ENCODE assay signal across 9 cellular contexts in the genomic region with DNA sequence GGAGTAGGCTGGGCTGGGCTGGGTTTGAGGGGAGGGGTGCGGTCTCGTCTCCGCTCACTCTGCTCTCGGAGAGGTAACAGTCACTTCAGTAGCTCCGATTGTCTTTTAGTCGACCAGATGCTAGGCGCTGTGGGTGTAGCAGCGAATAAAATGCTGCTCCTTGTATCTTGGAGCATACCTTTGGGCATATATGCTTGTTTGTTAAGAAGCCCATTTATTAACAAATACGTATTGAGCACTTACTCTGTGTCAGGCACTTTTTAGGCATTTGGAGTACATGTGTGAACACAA. TPM values are rescaled to one million over a fixed set of nuclear protein-coding genes. Genes with fewer than 3 reads are reported as not detected.
DNase-seq lines count a peak whose midpoint lies in the region; ATAC-seq and TF ChIP-seq lines count a peak whose summit lies in the region.
"Had no signal": no experiment of that assay in that cellular context is flagged by ENCODE, and none has a peak within 500 bp of the region (broad histone marks: within the 10 kb centered on the region; RNA-seq: fewer than 3 reads in every experiment).

No MANE protein-coding gene starts in this region.

- peak overlapping the region; percentile 100 for H2AFZ ChIP-seq in parathyroid adenoma

- H3K9ac ChIP-seq in HUES48 (ENCODE audit: low read depth, low read length) = peak overlapping the region; percentile 49; the same call in 1 of the 2 replicates
- H3K9ac ChIP-seq in parathyroid adenoma = no peak overlapping the region

- H3K27me3 ChIP-seq in left ventricle myocardium inferior (ENCODE audit: low read depth) (peaks cover 10% of the 10 kb centered on the region), HUES48 (ENCODE audit: control insufficient read depth, insufficient read depth, low read length) (peaks cover 25% of the 10 kb centered on the region), esophagus squamous epithelium (peaks cover 0 to 4% (median 0%) of the 10 kb centered on the region in 4 donors), parathyroid adenoma (ENCODE audit: control insufficient read depth, insufficient read depth, low read length) (no peaks in the 10 kb centered on the region)

- no peak for TF ChIP-seq CTCF in left ventricle myocardium inferior (IDR thresholded peaks at IDR 0.05; ENCODE audit: borderline replicate concordance)
- TF ChIP-seq CTCF in esophagus squamous epithelium (IDR thresholded peaks at IDR 0.05) = no peak
- TF ChIP-seq CTCF in parathyroid adenoma (IDR thresholded peaks at IDR 0.05) = no peak

- intact Hi-C loops in left ventricle myocardium inferior (cut with micrococcal nuclease) (no loop called here), left ventricle myocardium superior (cut with micrococcal nuclease) (no loop called here), esophagus squamous epithelium (cut with DNase I) (no loop called here)

- no peak for ATAC-seq in left ventricle myocardium superior

- H3K36me3 ChIP-seq in left ventricle myocardium inferior = peaks cover 17% of the 10 kb centered on the region
- H3K36me3 ChIP-seq in HUES48 (ENCODE audit: control insufficient read depth, insufficient read depth, low read length) = peaks cover 23% of the 10 kb centered on the region
- H3K36me3 ChIP-seq in esophagus squamous epithelium = peaks cover 0 to 30% (median 9%) of the 10 kb centered on the region in 3 donors
- H3K36me3 ChIP-seq in parathyroid adenoma (ENCODE audit: control insufficient read depth, insufficient read depth, low read length) = no peaks in the 10 kb centered on the region

- H3K4me1 ChIP-seq in left ventricle myocardium inferior = peaks cover 20% of the 10 kb centered on the region
- 0 out of 2 replicates have a peak, but pooled peaks cover 8% of the 10 kb centered on the region for H3K4me1 ChIP-seq in HUES48 (ENCODE audit: control insufficient read depth, insufficient read depth, low read length)
- H3K4me1 ChIP-seq in esophagus squamous epithelium = peaks cover 14 to 34% (median 15%) of the 10 kb centered on the region in 3 donors
- H3K4me1 ChIP-seq in parathyroid adenoma = peaks cover 6% of the 10 kb centered on the region

- peak overlapping the region; percentile 82 for H3K4me2 ChIP-seq in parathyroid adenoma (ENCODE audit: low read length)

- H3K9me3 ChIP-seq in left ventricle myocardium inferior (replicated peaks) (no peaks in the 10 kb centered on the region), HUES48 (ENCODE audit: control insufficient read depth, insufficient read depth, low read length) (no peaks in the 10 kb centered on the region), esophagus squamous epithelium (no peaks in the 10 kb centered on the region), parathyroid adenoma (ENCODE audit: control insufficient read depth, low read length) (no peaks in the 10 kb centered on the region)

- no peak for TF ChIP-seq POLR2A in esophagus squamous epithelium (IDR thresholded peaks at IDR 0.05)

- H3K4me3 ChIP-seq in left ventricle myocardium inferior (peak overlapping the region; percentile 83), HUES48 (ENCODE audit: low read depth, low read length) (peak overlapping the region; percentile 79), esophagus squamous epithelium (peak overlapping the region; percentile 65 to 96 (median 78)), parathyroid adenoma (ENCODE audit: low read depth, low read length) (peak overlapping the region; percentile 84)

- DNase-seq in left ventricle myocardium inferior = no peak
- DNase-seq in left ventricle myocardium superior = no peak
- peak; percentile 57 to 60 for DNase-seq in activated CD4-positive, alpha-beta T cell treated with anti-CD3 and anti-CD28 coated beads, Interleukin-2, amount 50 U/mL, for 4 hours
- no peak for DNase-seq in esophagus squamous epithelium (lab: John Stamatoyannopoulos, UW)
- DNase-seq in NCI-H82 (lab: John Stamatoyannopoulos, UW) = no peak
- no peak for DNase-seq in effector CD8-positive, alpha-beta T cell (lab: John Stamatoyannopoulos, UW)

- peaks cover 3% of the 10 kb centered on the region for H3K79me2 ChIP-seq in parathyroid adenoma

- WGBS in esophagus squamous epithelium, 2 donors = 0% methylated on average over 1 to 8 of the region's 9 CpGs

- H3K27ac ChIP-seq in left ventricle myocardium inferior (replicated peaks) = peak overlapping the region; percentile 77
- peak overlapping the region; percentile 85 for H3K27ac ChIP-seq in HUES48 (ENCODE audit: low read depth, low read length)
- peak overlapping the region; percentile 90 to 97 (median 92) for H3K27ac ChIP-seq in esophagus squamous epithelium
- H3K27ac ChIP-seq in parathyroid adenoma = peak overlapping the region; percentile 92

RNA-seq across cellular contexts. Expression of gene ACTR5, which starts 0.5 kb away (rescaled TPM):
- total RNA-seq in left ventricle myocardium inferior = 3.1 TPM
- total RNA-seq in left ventricle myocardium superior = 3.2 TPM
- total RNA-seq in esophagus squamous epithelium = 10 to 100 TPM in 1 of 4 donors, 1 to 10 TPM in 3; 7.0 to 12.2 (median 8.9) TPM

RNA-seq across cellular contexts. Expression of gene SLC32A1, which starts 24.5 kb away (rescaled TPM):
- not detected for total RNA-seq in left ventricle myocardium inferior
- total RNA-seq in left ventricle myocardium superior = not detected
- total RNA-seq in esophagus squamous epithelium = not detected
- total RNA-seq: glomerular endothelial cell had no signal

RNA-seq across cellular contexts. Expression of gene PPP1R16B, which starts 56.7 kb away (rescaled TPM):
- 6.3 TPM for total RNA-seq in left ventricle myocardium inferior
- total RNA-seq in left ventricle myocardium superior = 9.4 TPM
- 1 to 10 TPM in 3 of 4 donors, under 1 TPM in 1; 0.99 to 6.7 (median 3.6) TPM for total RNA-seq in esophagus squamous epithelium

Comparison
In these comparisons a context has a peak if more than half of its experiments do, and no peak if none do; other contexts are left out.
1. DNase-seq: peak in activated CD4-positive, alpha-beta T cell treated with anti-CD3 and anti-CD28 coated beads, Interleukin-2, amount 50 U/mL, for 4 hours (2 of 2); none in left ventricle myocardium inferior (single experiment), left ventricle myocardium superior (single experiment), esophagus squamous epithelium (single experiment), NCI-H82 (single experiment) and effector CD8-positive, alpha-beta T cell (single experiment).
2. Peak in every context shown above with its lines, with median percentiles within 50 percentile points of each other: H3K27ac ChIP-seq and H3K4me3 ChIP-seq.